Comparison of ENCODE assay signal across 18 cellular contexts in the genomic region with DNA sequence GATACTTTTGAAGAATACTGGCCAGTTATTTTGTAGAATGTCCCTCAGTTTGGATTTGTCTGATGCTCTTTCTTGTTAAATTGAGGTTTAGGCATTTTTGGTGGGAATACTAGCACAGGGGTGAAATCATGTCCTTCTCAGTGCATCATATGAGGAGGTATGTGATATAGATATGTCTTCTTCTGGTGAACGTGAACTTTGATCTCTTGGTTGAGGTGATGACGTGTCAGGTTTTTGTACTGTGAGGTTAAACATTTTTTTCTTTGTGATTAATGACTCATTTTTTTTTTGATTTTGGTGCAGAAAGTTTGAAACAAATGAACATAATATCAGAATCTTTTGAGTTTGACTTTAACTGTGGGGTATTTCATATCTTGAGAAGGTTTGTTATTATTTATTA.
"Had no signal": no experiment of that assay in that cellular context is flagged by ENCODE, and none has a peak within 500 bp of the region (broad histone marks: within the 10 kb centered on the region; RNA-seq: fewer than 3 reads in every experiment).

No MANE protein-coding gene starts in this region.

- H3K4me3 Mint-ChIP-seq: dendritic cell treated with granulocyte-macrophage colony-stimulating factor and Interleukin-4, amounts not matched to agents 40 ng/mL and 50 ng/mL, for 4 days; effector memory CD8-positive, alpha-beta T cell; naive thymus-derived CD4-positive, alpha-beta T cell; nephron progenitor cell; stimulated activated effector memory CD8-positive, alpha-beta T cell treated with anti-CD3 and anti-CD28 coated beads, Interleukin-12 subunit alpha, Interleukin-12 subunit beta, amount 100 ng/mL, for 72 hours had no signal

- H3K36me3 ChIP-seq: heart left ventricle, right atrium auricular region, stomach had no signal

- H3K9me3 Mint-ChIP-seq: dendritic cell treated with granulocyte-macrophage colony-stimulating factor and Interleukin-4, amounts not matched to agents 40 ng/mL and 50 ng/mL, for 4 days; effector memory CD8-positive, alpha-beta T cell; naive thymus-derived CD4-positive, alpha-beta T cell; nephron progenitor cell; stimulated activated effector memory CD8-positive, alpha-beta T cell treated with anti-CD3 and anti-CD28 coated beads, Interleukin-12 subunit alpha, Interleukin-12 subunit beta, amount 100 ng/mL, for 72 hours had no signal

- H3K36me3 Mint-ChIP-seq: stimulated activated effector memory CD8-positive, alpha-beta T cell treated with anti-CD3 and anti-CD28 coated beads, Interleukin-12 subunit alpha, Interleukin-12 subunit beta, amount 100 ng/mL, for 72 hours had no signal

- H3K27ac ChIP-seq: heart left ventricle, right atrium auricular region, stomach had no signal

- H3K27me3 ChIP-seq: heart left ventricle, right atrium auricular region, stomach had no signal

- H3K4me2 ChIP-seq: smooth muscle cell had no signal

- H3K4me1 Mint-ChIP-seq: nephron progenitor cell had no signal

- H3K4me3 ChIP-seq: heart left ventricle, right atrium auricular region, smooth muscle cell, stomach had no signal

- H3K9me3 ChIP-seq: heart left ventricle, right atrium auricular region, stomach had no signal

- DNase-seq: effector memory CD8-positive, alpha-beta T cell; erythroblast; heart left ventricle; hippocampal formation; mammary epithelial cell; naive thymus-derived CD4-positive, alpha-beta T cell; nephron progenitor cell; stimulated activated CD4-positive, alpha-beta T cell treated with anti-CD3 and anti-CD28 coated beads, Interleukin-4, amount 100 ng/mL, for 1 hour; stimulated activated CD8-positive, alpha-beta memory T cell treated with anti-CD3 and anti-CD28 coated beads, Interleukin-4, amount 100 ng/mL, for 48 hours; stomach; trophoblast cell had no signal

- H3K27me3 Mint-ChIP-seq: dendritic cell treated with granulocyte-macrophage colony-stimulating factor and Interleukin-4, amounts not matched to agents 40 ng/mL and 50 ng/mL, for 4 days; effector memory CD8-positive, alpha-beta T cell; naive thymus-derived CD4-positive, alpha-beta T cell had no signal

- FAIRE-seq: colon, frontal cortex, urothelium cell line had no signal

- H3K27ac Mint-ChIP-seq: dendritic cell treated with granulocyte-macrophage colony-stimulating factor and Interleukin-4, amounts not matched to agents 40 ng/mL and 50 ng/mL, for 4 days; effector memory CD8-positive, alpha-beta T cell; nephron progenitor cell had no signal
